In genomic region chr12:47705571-47706425, GRCh38 we compare ENCODE assay signal across 8 cellular contexts. TPM values are rescaled to one million over a fixed set of nuclear protein-coding genes. Genes with fewer than 3 reads are reported as not detected.
A peak's percentile ranks its signal among the peaks of the same experiment; 100 is the strongest.
DNase-seq lines count a peak whose midpoint lies in the region; ATAC-seq lines count a peak whose summit lies in the region.

TSS of gene RPAP3 (minus strand) at chr12:47706030. CDS start at chr12:47702840, 3,190 bp downstream.

- H3K9ac ChIP-seq in BLaER1 = peak within 1 kb of the TSS; percentile 86

- no peaks in the 10 kb centered on the region for H3K9me3 Mint-ChIP-seq in dendritic cell treated with granulocyte-macrophage colony-stimulating factor and Interleukin-4, amounts not matched to agents 40 ng/mL and 50 ng/mL, for 4 days

- H4K20me1 ChIP-seq in BLaER1 = peaks cover 31% of the 10 kb centered on the region

- peak; percentile 81 for ATAC-seq in GM19324 (IDR thresholded peaks at IDR 0.05; ENCODE audit: low FRiP score, unreplicated experiment)
- ATAC-seq in HG03469 (IDR thresholded peaks at IDR 0.05; ENCODE audit: unreplicated experiment) = peak; percentile 56
- ATAC-seq in left lobe of liver = peak; percentile 98

- no peaks in the 10 kb centered on the region for H3K27me3 ChIP-seq in BLaER1

- peak within 1 kb of the TSS; percentile 80 for H3K27ac ChIP-seq in BLaER1

- H3K36me3 ChIP-seq in BLaER1 = peaks cover 15% of the 10 kb centered on the region

- H3K4me3 Mint-ChIP-seq in dendritic cell treated with granulocyte-macrophage colony-stimulating factor and Interleukin-4, amounts not matched to agents 40 ng/mL and 50 ng/mL, for 4 days = peak within 1 kb of the TSS; percentile 98

- peaks cover 38% of the 10 kb centered on the region for H3K4me1 ChIP-seq in BLaER1

- no peaks in the 10 kb centered on the region for H3K9me3 ChIP-seq in BLaER1

- peak within 1 kb of the TSS; percentile 95 for H3K4me2 ChIP-seq in BLaER1

- intact Hi-C loops in dendritic cell treated with granulocyte-macrophage colony-stimulating factor and Interleukin-4, amounts not matched to agents 40 ng/mL and 50 ng/mL, for 4 days (cut with micrococcal nuclease) = no loop called here

- peaks cover 40% of the 10 kb centered on the region for H3K36me3 Mint-ChIP-seq in dendritic cell treated with granulocyte-macrophage colony-stimulating factor and Interleukin-4, amounts not matched to agents 40 ng/mL and 50 ng/mL, for 4 days (ENCODE audit: low read depth)

- H3K27me3 Mint-ChIP-seq in dendritic cell treated with granulocyte-macrophage colony-stimulating factor and Interleukin-4, amounts not matched to agents 40 ng/mL and 50 ng/mL, for 4 days = no peaks in the 10 kb centered on the region

- H3K4me1 Mint-ChIP-seq in dendritic cell treated with granulocyte-macrophage colony-stimulating factor and Interleukin-4, amounts not matched to agents 40 ng/mL and 50 ng/mL, for 4 days (ENCODE audit: low read depth) = peaks cover 53% of the 10 kb centered on the region

- DNase-seq in NCI-H748 (lab: John Stamatoyannopoulos, UW; ENCODE audit: unreplicated experiment) (peak; percentile 94), left lobe of liver (ENCODE audit: low spot score) (peak; percentile 97)
- DNase-seq in activated CD4-positive, alpha-beta T cell treated with anti-CD3 and anti-CD28 coated beads, Interleukin-2, amount 50 U/mL, for 1 hour = peak; percentile 98
- peak; percentile 95 for DNase-seq in stimulated activated CD4-positive, alpha-beta T cell treated with anti-CD3 and anti-CD28 coated beads, Interleukin-2, amount 100 ng/mL, for 4 hours (ENCODE audit: low read depth)

- H3K27ac Mint-ChIP-seq in dendritic cell treated with granulocyte-macrophage colony-stimulating factor and Interleukin-4, amounts not matched to agents 40 ng/mL and 50 ng/mL, for 4 days = peak within 1 kb of the TSS; percentile 96

- peak within 1 kb of the TSS; percentile 92 for H3K4me3 ChIP-seq in BLaER1

RNA-seq across cellular contexts. Expression of gene RPAP3, which starts in this region (rescaled TPM):
- 5.8 TPM for total RNA-seq in left lobe of liver

Comparison
In these comparisons a context has a peak if more than half of its experiments do, and no peak if none do; other contexts are left out.
1. Peak in every context shown above with its lines: DNase-seq, ATAC-seq, H3K4me3 ChIP-seq and H3K27ac ChIP-seq.